In the genomic region with DNA sequence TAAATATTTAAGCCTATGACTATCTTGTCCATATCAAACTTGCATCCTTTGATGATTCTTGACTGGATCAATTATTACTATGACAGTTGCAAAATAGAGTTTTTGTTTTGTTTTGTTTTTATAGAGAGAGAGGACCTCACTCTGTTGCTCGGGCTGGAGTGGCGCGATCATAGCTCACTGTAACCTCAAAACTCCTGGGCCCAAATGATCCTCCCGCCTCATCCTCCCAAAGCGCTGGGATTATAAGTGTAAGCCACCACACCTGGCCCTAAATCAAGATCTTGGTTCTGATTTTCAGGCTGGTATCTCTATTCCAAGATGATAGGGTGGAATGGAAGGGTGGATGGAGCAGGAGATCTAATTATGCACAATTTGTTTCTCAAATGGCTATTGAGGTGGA, we compare ENCODE assay signal across 22 cellular contexts.
"Had no signal": no experiment of that assay in that cellular context is flagged by ENCODE, and none has a peak within 500 bp of the region (broad histone marks: within the 10 kb centered on the region; RNA-seq: fewer than 3 reads in every experiment).

No MANE protein-coding gene starts in this region.

- DNase-seq: Karpas-422, KBM-7, MM.1S, NCI-H1092 treated with DMSO at 0.1 percent for 48 hours, NCI-H1436, NCI-H187, NCI-H2029, NCI-H2081 treated with DMSO at 0.1 percent for 48 hours, NCI-H2171, NCI-H446, NCI-H510A, NCI-H524 treated with DMSO at 0.1 percent for 48 hours, NCI-H69, NCI-H774, SHP77 treated with DMSO at 0.1 percent for 48 hours, SW 1271 had no signal

- H3K27ac ChIP-seq: HL-60, RWPE1, SJSA1, SK-N-MC had no signal

- H3K27me3 ChIP-seq: SJSA1 had no signal

- H3K36me3 ChIP-seq: SJSA1 had no signal

- H3K4me3 ChIP-seq: SJSA1, SK-N-MC had no signal

- H3K9me3 ChIP-seq: SJSA1 had no signal

- ATAC-seq: Panc1, Right ventricle myocardium inferior had no signal
